ENCODE assay signal across 8 cellular contexts in the genomic region with DNA sequence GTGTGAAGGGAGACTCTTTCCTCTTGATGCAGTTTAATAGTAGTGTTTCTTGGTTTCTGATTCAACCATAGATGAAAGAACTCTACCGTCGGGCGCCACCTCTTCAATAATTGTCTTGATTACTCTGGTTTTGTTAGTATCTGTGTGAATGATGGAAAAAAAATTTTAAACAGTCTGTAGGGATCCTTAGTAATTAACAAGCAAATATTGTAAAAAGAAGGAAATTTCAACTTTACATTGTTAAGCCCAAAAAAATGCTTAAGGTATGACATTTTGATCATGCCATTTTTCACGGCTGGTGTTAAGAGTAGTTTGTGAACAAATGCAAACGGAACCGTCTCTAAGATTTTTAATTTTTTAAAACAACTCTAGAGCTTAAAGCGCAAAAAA. TPM values are rescaled to one million over a fixed set of nuclear protein-coding genes. Genes with fewer than 3 reads are reported as not detected.
A peak's percentile ranks its signal among the peaks of the same experiment; 100 is the strongest.
DNase-seq lines count a peak whose midpoint lies in the region; ATAC-seq and TF ChIP-seq lines count a peak whose summit lies in the region.

No MANE protein-coding gene starts in this region.

- peak overlapping the region; percentile 62 for H3K27ac ChIP-seq in CD4-positive, alpha-beta memory T cell (ENCODE audit: low read depth, low read length)
- H3K27ac ChIP-seq in OCI-LY3 (ENCODE audit: low read length), result peak overlapping the region; percentile 73
- H3K27ac ChIP-seq in neutrophil, result peak overlapping the region; percentile 71

- H3K79me2 ChIP-seq in OCI-LY3 (ENCODE audit: low read length), result peaks cover 12% of the 10 kb centered on the region

- peaks cover 20 to 31% of the 10 kb centered on the region in 2 donors for H3K36me3 Mint-ChIP-seq in CD4-positive, alpha-beta memory T cell

- peaks cover 8% of the 10 kb centered on the region for H3K36me3 ChIP-seq in CD4-positive, alpha-beta memory T cell (ENCODE audit: insufficient read depth, low read length)
- H3K36me3 ChIP-seq in OCI-LY3 (replicated peaks; ENCODE audit: low read depth, low read length) (peaks cover 13% of the 10 kb centered on the region), endocrine pancreas (ENCODE audit: control insufficient read depth, insufficient read depth, low read length) (no peaks in the 10 kb centered on the region), neutrophil (no peaks in the 10 kb centered on the region)

- H3K9ac ChIP-seq in OCI-LY3 (ENCODE audit: low read length), result peak overlapping the region; percentile 83
- peak overlapping the region; percentile 77 for H3K9ac ChIP-seq in endocrine pancreas (ENCODE audit: control insufficient read depth, insufficient read depth, low read length)

- H3K9me3 Mint-ChIP-seq in CD4-positive, alpha-beta memory T cell, result peaks cover 0 to 3% (median under 1%) of the 10 kb centered on the region in 8 donors

- no peaks in the 10 kb centered on the region for H4K20me1 ChIP-seq in OCI-LY3 (ENCODE audit: insufficient read depth, low read length)

- peaks cover 22% of the 10 kb centered on the region for H3K4me1 ChIP-seq in CD4-positive, alpha-beta memory T cell (ENCODE audit: insufficient read depth, low read length)
- H3K4me1 ChIP-seq in OCI-LY3 (ENCODE audit: low read length) (peaks cover 23% of the 10 kb centered on the region), endocrine pancreas (ENCODE audit: control insufficient read depth, insufficient read depth, low read length) (peaks cover 9% of the 10 kb centered on the region), neutrophil (ENCODE audit: control insufficient read depth in 1 of 2, insufficient read depth in 1 of 2, low read depth in 1 of 2, low read length in 1 of 2) (peaks cover 0 to 3% of the 10 kb centered on the region in 2 experiments)

- POLR2A ChIA-PET in CD4-positive, alpha-beta memory T cell (lab: Charles Lee; ENCODE audit: partially characterized antibody), result interaction anchor here (0.8 to 2.8 kb wide), 16 partner anchors 9 to 1199 kb away, joined by 3 to 44 read pairs (median 4); partner anchors contain the start of genes DNAJC7, EIF1, PSMD3 and SMARCE1

- 0 out of 2 replicates have a peak, but pooled peaks have one; percentile 3 for TF ChIP-seq CTCF in OCI-LY3 (IDR thresholded peaks at IDR 0.05; ENCODE audit: low read depth, low read length)
- no peak for TF ChIP-seq CTCF in neutrophil (IDR thresholded peaks at IDR 0.05)

- H3K9me3 ChIP-seq in CD4-positive, alpha-beta memory T cell (ENCODE audit: control insufficient read depth in 1 of 2, low read length in 2 of 2), result no peaks in the 10 kb centered on the region
- H3K9me3 ChIP-seq in OCI-LY3 (ENCODE audit: insufficient read depth, low read length) (no peaks in the 10 kb centered on the region), endocrine pancreas (ENCODE audit: control insufficient read depth, low read length) (no peaks in the 10 kb centered on the region), neutrophil (peaks cover 16% of the 10 kb centered on the region)

- H3K4me3 ChIP-seq in CD4-positive, alpha-beta memory T cell (ENCODE audit: low read length in 2 of 2), result peak overlapping the region; percentile 55 to 65
- H3K4me3 ChIP-seq in OCI-LY3 (ENCODE audit: low read length), result peak overlapping the region; percentile 88
- H3K4me3 ChIP-seq in endocrine pancreas (ENCODE audit: control insufficient read depth, insufficient read depth, low read length), result peak overlapping the region; percentile 98
- H3K4me3 ChIP-seq in neutrophil (ENCODE audit: low read depth in 1 of 2, low read length in 1 of 2), result peak overlapping the region; percentile 62 to 69

- no peak for ATAC-seq in GM18511 (IDR thresholded peaks at IDR 0.05; ENCODE audit: unreplicated experiment)
- ATAC-seq in HG03439 (IDR thresholded peaks at IDR 0.05; ENCODE audit: unreplicated experiment), result no peak

- DNase-seq in CD4-positive, alpha-beta memory T cell, result peak in 1 of 5 donors; percentile 5
- DNase-seq in NCI-H510A (lab: John Stamatoyannopoulos, UW) (no peak), HK-2 (ENCODE audit: unreplicated experiment) (no peak)

- no peak overlapping the region for H2AFZ ChIP-seq in OCI-LY3 (ENCODE audit: low read depth, low read length)

- peaks cover 6 to 17% of the 10 kb centered on the region in 2 donors for H3K27me3 Mint-ChIP-seq in CD4-positive, alpha-beta memory T cell

- peak overlapping the region; percentile 86 to 97 (median 94) for H3K27ac Mint-ChIP-seq in CD4-positive, alpha-beta memory T cell

- intact Hi-C loops in CD4-positive, alpha-beta memory T cell (cut with micrococcal nuclease), result loop anchor here (1.0 to 5.0 kb wide), 3 partner anchors 848 to 1199 kb away; partner anchors contain the start of genes DNAJC7 and EIF1

- peak overlapping the region; percentile 86 for H3K4me2 ChIP-seq in OCI-LY3 (ENCODE audit: low read length)

- H3K27me3 ChIP-seq in CD4-positive, alpha-beta memory T cell (ENCODE audit: insufficient read depth, low read length), result no peaks in the 10 kb centered on the region
- H3K27me3 ChIP-seq in OCI-LY3 (ENCODE audit: low read depth, low read length) (no peaks in the 10 kb centered on the region), endocrine pancreas (ENCODE audit: control insufficient read depth, insufficient read depth, low read length) (no peaks in the 10 kb centered on the region), neutrophil (peaks cover 84% of the 10 kb centered on the region)

- H3K4me1 Mint-ChIP-seq in CD4-positive, alpha-beta memory T cell, result peaks cover 5 to 31% (median 15%) of the 10 kb centered on the region in 4 donors

- CTCF ChIA-PET in CD4-positive, alpha-beta memory T cell (lab: Charles Lee; ENCODE audit: partially characterized antibody), result interaction anchor here (0.6 to 1.5 kb wide), 10 partner anchors 14 to 1456 kb away, joined by 3 to 7 read pairs (median 4); no protein-coding TSS in a partner anchor

- peak overlapping the region; percentile 84 to 97 (median 94) for H3K4me3 Mint-ChIP-seq in CD4-positive, alpha-beta memory T cell

RNA-seq across cellular contexts. Expression of gene KRT10, which starts 4.1 kb away (rescaled TPM):
- 10 to 100 TPM; 37.6 to 40.4 TPM for total RNA-seq in CD4-positive, alpha-beta memory T cell
- polyA plus RNA-seq in CD4-positive, alpha-beta memory T cell, result 100 to 1,000 TPM; 141 to 181 TPM

RNA-seq across cellular contexts. Expression of gene KRT28, which starts 18.6 kb away (rescaled TPM):
- not detected for total RNA-seq in CD4-positive, alpha-beta memory T cell
- polyA plus RNA-seq in CD4-positive, alpha-beta memory T cell, result not detected

RNA-seq across cellular contexts. Expression of gene KRT27, which starts 36.0 kb away (rescaled TPM):
- not detected for total RNA-seq in CD4-positive, alpha-beta memory T cell
- not detected for polyA plus RNA-seq in CD4-positive, alpha-beta memory T cell

RNA-seq across cellular contexts. Expression of gene KRT26, which starts 46.3 kb away (rescaled TPM):
- total RNA-seq in CD4-positive, alpha-beta memory T cell, result not detected
- polyA plus RNA-seq in CD4-positive, alpha-beta memory T cell, result not detected

RNA-seq across cellular contexts. Expression of gene KRT12, which starts 48.7 kb away (rescaled TPM):
- total RNA-seq in CD4-positive, alpha-beta memory T cell, result not detected
- polyA plus RNA-seq in CD4-positive, alpha-beta memory T cell, result not detected
